In the genomic region with DNA sequence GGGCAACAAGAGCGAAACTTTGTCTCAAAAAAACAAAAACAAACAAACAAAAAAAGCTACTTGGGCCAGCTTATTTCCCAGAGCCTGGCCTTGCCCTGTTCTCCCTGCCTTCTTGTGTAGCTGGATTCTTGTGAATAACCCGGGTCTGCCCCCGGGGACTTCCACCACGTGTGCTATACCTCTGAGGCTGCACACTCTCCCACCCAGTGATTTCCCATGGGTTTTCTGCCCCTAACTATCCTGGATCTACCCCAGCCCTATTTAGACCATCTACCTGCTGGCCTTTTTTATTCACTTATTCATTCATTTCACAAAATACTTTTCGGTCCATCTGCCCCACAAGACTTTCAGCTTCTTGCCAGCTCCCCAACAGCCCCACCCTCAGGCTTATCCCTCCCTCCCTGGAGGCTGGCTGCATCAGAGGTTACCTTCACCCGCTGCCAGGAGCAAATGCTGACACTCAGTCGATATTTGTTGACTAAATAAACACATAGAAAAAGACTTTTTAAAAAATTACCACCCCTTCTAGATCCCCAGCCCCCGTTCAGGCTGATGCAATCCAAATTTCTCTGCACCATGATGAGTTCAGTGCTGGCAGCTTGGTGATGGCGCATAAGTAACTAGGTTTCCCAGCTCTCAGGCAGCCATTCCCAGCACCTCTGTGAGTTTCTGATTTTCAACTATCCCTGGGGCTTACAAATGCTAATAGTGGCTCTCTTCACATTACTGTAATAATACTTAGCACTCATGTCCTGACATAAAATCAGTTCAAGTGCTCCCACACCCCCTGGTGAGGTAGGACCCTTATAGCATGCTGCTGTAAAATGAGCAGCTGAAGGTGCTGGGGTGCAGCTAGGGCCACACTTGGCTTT, we compare ENCODE assay signal across 12 cellular contexts. TPM values are rescaled to one million over a fixed set of nuclear protein-coding genes. Genes with fewer than 3 reads are reported as not detected.
DNase-seq lines count a peak whose midpoint lies in the region; ATAC-seq and TF ChIP-seq lines count a peak whose summit lies in the region.
"Had no signal": no experiment of that assay in that cellular context is flagged by ENCODE, and none has a peak within 500 bp of the region (broad histone marks: within the 10 kb centered on the region; RNA-seq: fewer than 3 reads in every experiment).

No MANE protein-coding gene starts in this region.

- no peak for DNase-seq in activated CD4-positive, alpha-beta T cell treated with anti-CD3 and anti-CD28 coated beads for 36 hours
- DNase-seq in activated CD4-positive, alpha-beta T cell treated with anti-CD3 and anti-CD28 coated beads, Interleukin-2, amount 10 ng/mL, durations not matched to agents 24 days and 14 days = no peak
- peak; percentile 53 for DNase-seq in OCI-M1 (lab: John Stamatoyannopoulos, UW)
- peak; percentile 70 for DNase-seq in fibroblast of the aortic adventitia (ENCODE audit: low read depth)
- DNase-seq in tibial artery = no peak
- no peak for DNase-seq in SW 1271 (lab: John Stamatoyannopoulos, UW)
- DNase-seq: activated CD4-positive, alpha-beta T cell treated with anti-CD3 and anti-CD28 coated beads, Interleukin-2, amount 50 U/mL, for 1 hour; activated naive CD4-positive, alpha-beta T cell treated with anti-CD3 and anti-CD28 coated beads for 36 hours; SHP77 treated with DMSO at 0.1 percent for 48 hours had no signal

- H3K27me3 ChIP-seq in tibial artery = no peaks in the 10 kb centered on the region

- intact Hi-C loops in activated CD4-positive, alpha-beta T cell treated with anti-CD3 and anti-CD28 coated beads for 36 hours (cut with DNase I, micrococcal nuclease) = loop anchor here in 1 of 2 experiments (10.0 kb wide), 1 partner anchor 455 kb away; no protein-coding TSS in a partner anchor
- intact Hi-C loops in activated CD4-positive, alpha-beta T cell treated with anti-CD3 and anti-CD28 coated beads, Interleukin-2, amount 10 ng/mL, durations not matched to agents 24 days and 14 days (cut with micrococcal nuclease) = no loop called here
- intact Hi-C loops in tibial artery (cut with DNase I; ENCODE audit: low total_unique reads) = no loop called here

- CTCF ChIA-PET in activated CD4-positive, alpha-beta T cell treated with anti-CD3 and anti-CD28 coated beads for 36 hours (lab: Charles Lee) = interaction anchor here (1.3 kb wide), 1 partner anchor 10 kb away, joined by 6 read pairs; no protein-coding TSS in a partner anchor

- H3K4me3 ChIP-seq in fibroblast of the aortic adventitia (ENCODE audit: low read depth, low read length) (no peak overlapping the region), tibial artery (no peak overlapping the region)
- H3K4me3 ChIP-seq: smooth muscle cell had no signal

- no peaks in the 10 kb centered on the region for H3K9me3 ChIP-seq in tibial artery

- H3K27me3 Mint-ChIP-seq in activated CD4-positive, alpha-beta T cell treated with anti-CD3 and anti-CD28 coated beads for 36 hours = peaks cover 4% of the 10 kb centered on the region
- H3K27me3 Mint-ChIP-seq in activated CD4-positive, alpha-beta T cell treated with anti-CD3 and anti-CD28 coated beads, Interleukin-2, amount 10 ng/mL, durations not matched to agents 24 days and 14 days = no peaks in the 10 kb centered on the region
- no peaks in the 10 kb centered on the region for H3K27me3 Mint-ChIP-seq in stimulated activated memory B cell treated with anti-CD40 and anti-IgM and Interleukin-4, amounts not matched to agents 10 μg/mL and 1 μg/mL and 100 μg/mL, for 72 hours

- H3K36me3 ChIP-seq in tibial artery = no peaks in the 10 kb centered on the region

- TF ChIP-seq CTCF in fibroblast of the aortic adventitia (IDR thresholded peaks at IDR 0.05; ENCODE audit: insufficient read depth, low read length) = no peak
- TF ChIP-seq CTCF in tibial artery (IDR thresholded peaks at IDR 0.05) = no peak

- H3K4me3 Mint-ChIP-seq in activated CD4-positive, alpha-beta T cell treated with anti-CD3 and anti-CD28 coated beads for 36 hours = no peak overlapping the region
- no peak overlapping the region for H3K4me3 Mint-ChIP-seq in activated CD4-positive, alpha-beta T cell treated with anti-CD3 and anti-CD28 coated beads, Interleukin-2, amount 10 ng/mL, durations not matched to agents 24 days and 14 days
- H3K4me3 Mint-ChIP-seq in stimulated activated memory B cell treated with anti-CD40 and anti-IgM and Interleukin-4, amounts not matched to agents 10 μg/mL and 1 μg/mL and 100 μg/mL, for 72 hours = no peak overlapping the region
- H3K4me3 Mint-ChIP-seq: activated naive CD4-positive, alpha-beta T cell treated with anti-CD3 and anti-CD28 coated beads for 36 hours had no signal

- H3K9me3 Mint-ChIP-seq in activated CD4-positive, alpha-beta T cell treated with anti-CD3 and anti-CD28 coated beads for 36 hours (ENCODE audit: low read depth) = no peaks in the 10 kb centered on the region
- peaks cover 11% of the 10 kb centered on the region for H3K9me3 Mint-ChIP-seq in activated CD4-positive, alpha-beta T cell treated with anti-CD3 and anti-CD28 coated beads, Interleukin-2, amount 10 ng/mL, durations not matched to agents 24 days and 14 days
- H3K9me3 Mint-ChIP-seq in stimulated activated memory B cell treated with anti-CD40 and anti-IgM and Interleukin-4, amounts not matched to agents 10 μg/mL and 1 μg/mL and 100 μg/mL, for 72 hours = peaks cover under 1% of the 10 kb centered on the region

- H3K27ac ChIP-seq in tibial artery = no peak overlapping the region

- H3K4me1 ChIP-seq in tibial artery = peaks cover 0 to 8% (median 0%) of the 10 kb centered on the region in 4 donors

- peak; percentile 47 for ATAC-seq in activated CD4-positive, alpha-beta T cell treated with anti-CD3 and anti-CD28 coated beads for 36 hours
- no peak for ATAC-seq in stimulated activated memory B cell treated with anti-CD40 and anti-IgM and Interleukin-4, amounts not matched to agents 10 μg/mL and 1 μg/mL and 100 μg/mL, for 72 hours
- no peak for ATAC-seq in GM18519 (IDR thresholded peaks at IDR 0.05; ENCODE audit: low FRiP score, unreplicated experiment)

- peaks cover 16% of the 10 kb centered on the region for H3K4me1 Mint-ChIP-seq in activated CD4-positive, alpha-beta T cell treated with anti-CD3 and anti-CD28 coated beads for 36 hours
- peaks cover 25% of the 10 kb centered on the region for H3K4me1 Mint-ChIP-seq in activated CD4-positive, alpha-beta T cell treated with anti-CD3 and anti-CD28 coated beads, Interleukin-2, amount 10 ng/mL, durations not matched to agents 24 days and 14 days
- peaks cover 14% of the 10 kb centered on the region for H3K4me1 Mint-ChIP-seq in stimulated activated memory B cell treated with anti-CD40 and anti-IgM and Interleukin-4, amounts not matched to agents 10 μg/mL and 1 μg/mL and 100 μg/mL, for 72 hours

- POLR2A ChIA-PET in activated CD4-positive, alpha-beta T cell treated with anti-CD3 and anti-CD28 coated beads for 36 hours (lab: Charles Lee) = interaction anchor here (0.7 kb wide), 1 partner anchor 698 kb away, joined by 3 read pairs; no protein-coding TSS in a partner anchor

- no peaks in the 10 kb centered on the region for H3K36me3 Mint-ChIP-seq in activated CD4-positive, alpha-beta T cell treated with anti-CD3 and anti-CD28 coated beads for 36 hours (ENCODE audit: low read depth)
- peaks cover 2% of the 10 kb centered on the region for H3K36me3 Mint-ChIP-seq in activated CD4-positive, alpha-beta T cell treated with anti-CD3 and anti-CD28 coated beads, Interleukin-2, amount 10 ng/mL, durations not matched to agents 24 days and 14 days (ENCODE audit: low read depth)
- H3K36me3 Mint-ChIP-seq in stimulated activated memory B cell treated with anti-CD40 and anti-IgM and Interleukin-4, amounts not matched to agents 10 μg/mL and 1 μg/mL and 100 μg/mL, for 72 hours = peaks cover under 1% of the 10 kb centered on the region

- H3K27ac Mint-ChIP-seq in activated CD4-positive, alpha-beta T cell treated with anti-CD3 and anti-CD28 coated beads for 36 hours = no peak overlapping the region
- no peak overlapping the region for H3K27ac Mint-ChIP-seq in activated CD4-positive, alpha-beta T cell treated with anti-CD3 and anti-CD28 coated beads, Interleukin-2, amount 10 ng/mL, durations not matched to agents 24 days and 14 days
- H3K27ac Mint-ChIP-seq in stimulated activated memory B cell treated with anti-CD40 and anti-IgM and Interleukin-4, amounts not matched to agents 10 μg/mL and 1 μg/mL and 100 μg/mL, for 72 hours = peak overlapping the region; percentile 8
- H3K27ac Mint-ChIP-seq: activated naive CD4-positive, alpha-beta T cell treated with anti-CD3 and anti-CD28 coated beads for 36 hours had no signal

RNA-seq across cellular contexts. Expression of a gene that starts 30.7 kb away (rescaled TPM):
- total RNA-seq in activated CD4-positive, alpha-beta T cell treated with anti-CD3 and anti-CD28 coated beads for 36 hours = 10 to 100 TPM; 37.7 to 41.5 TPM
- total RNA-seq in activated CD4-positive, alpha-beta T cell treated with anti-CD3 and anti-CD28 coated beads, Interleukin-2, amount 10 ng/mL, durations not matched to agents 24 days and 14 days = 70.7 and 75.9 TPM in 2 replicates
- total RNA-seq in fibroblast of the aortic adventitia (ENCODE audit: low replicate concordance) = 12.0 and 22.2 TPM in 2 replicates

Comparison
In these comparisons a context has a peak if more than half of its experiments do, and no peak if none do; other contexts are left out.
1. DNase-seq: peak in OCI-M1 (single experiment) and fibroblast of the aortic adventitia (single experiment); none in activated CD4-positive, alpha-beta T cell treated with anti-CD3 and anti-CD28 coated beads for 36 hours (single experiment), activated CD4-positive, alpha-beta T cell treated with anti-CD3 and anti-CD28 coated beads, Interleukin-2, amount 10 ng/mL, durations not matched to agents 24 days and 14 days (single experiment), tibial artery (0 of 2) and SW 1271 (0 of 2).